In genomic region chr11:76462317-76462716, GRCh38 we compare ENCODE assay signal across 27 cellular contexts.
"Had no signal": no experiment of that assay in that cellular context is flagged by ENCODE, and none has a peak within 500 bp of the region (broad histone marks: within the 10 kb centered on the region; RNA-seq: fewer than 3 reads in every experiment).

No MANE protein-coding gene starts in this region.

- H3K9me3 Mint-ChIP-seq: dendritic cell treated with granulocyte-macrophage colony-stimulating factor and Interleukin-4, amounts not matched to agents 40 ng/mL and 50 ng/mL, for 4 days; effector memory CD8-positive, alpha-beta T cell; memory B cell; natural killer cell; stimulated activated effector memory CD8-positive, alpha-beta T cell treated with anti-CD3 and anti-CD28 coated beads, Interleukin-12 subunit alpha, Interleukin-12 subunit beta, amount 100 ng/mL, for 72 hours had no signal

- FAIRE-seq: colon, endometrium, kidney had no signal

- H3K27ac Mint-ChIP-seq: dendritic cell treated with granulocyte-macrophage colony-stimulating factor and Interleukin-4, amounts not matched to agents 40 ng/mL and 50 ng/mL, for 4 days; memory B cell; natural killer cell; stimulated activated effector memory CD8-positive, alpha-beta T cell treated with anti-CD3 and anti-CD28 coated beads, Interleukin-12 subunit alpha, Interleukin-12 subunit beta, amount 100 ng/mL, for 72 hours; type B pancreatic cell had no signal

- H3K4me3 Mint-ChIP-seq: dendritic cell treated with granulocyte-macrophage colony-stimulating factor and Interleukin-4, amounts not matched to agents 40 ng/mL and 50 ng/mL, for 4 days; effector memory CD8-positive, alpha-beta T cell; memory B cell; natural killer cell; stimulated activated effector memory CD8-positive, alpha-beta T cell treated with anti-CD3 and anti-CD28 coated beads, Interleukin-12 subunit alpha, Interleukin-12 subunit beta, amount 100 ng/mL, for 72 hours; type B pancreatic cell had no signal

- ATAC-seq: effector memory CD8-positive, alpha-beta T cell; foreskin keratinocyte; gastroesophageal sphincter; heart left ventricle; left lobe of liver; natural killer cell; psoas muscle; right cardiac atrium; stimulated activated effector memory CD8-positive, alpha-beta T cell treated with anti-CD3 and anti-CD28 coated beads, Interleukin-12 subunit alpha, Interleukin-12 subunit beta, amount 100 ng/mL, for 72 hours had no signal

- H3K27me3 Mint-ChIP-seq: dendritic cell treated with granulocyte-macrophage colony-stimulating factor and Interleukin-4, amounts not matched to agents 40 ng/mL and 50 ng/mL, for 4 days; effector memory CD8-positive, alpha-beta T cell; memory B cell; type B pancreatic cell had no signal

- DNase-seq: effector memory CD8-positive, alpha-beta T cell; erythroblast; esophagus squamous epithelium; foreskin keratinocyte; heart left ventricle; kidney; natural killer cell; occipital lobe; ovary; posterior cingulate gyrus; psoas muscle; right cardiac atrium; sigmoid colon; stimulated activated CD4-positive, alpha-beta T cell treated with anti-CD3 and anti-CD28 coated beads, Interleukin-2, amount 100 ng/mL, for 24 hours; stimulated activated CD4-positive, alpha-beta T cell treated with anti-CD3 and anti-CD28 coated beads, Interleukin-4, amount 100 ng/mL, for 24 hours; stimulated activated naive CD4-positive, alpha-beta T cell treated with Interleukin-2 at 50 U/mL for 16 hours; substantia nigra; testis; tibial artery had no signal

- H3K4me1 Mint-ChIP-seq: natural killer cell had no signal
